ENCODE assay signal across 12 cellular contexts in genomic region chr12:104600790-104601739, GRCh38.
DNase-seq lines count a peak whose midpoint lies in the region; ATAC-seq and TF ChIP-seq lines count a peak whose summit lies in the region.
"Had no signal": no experiment of that assay in that cellular context is flagged by ENCODE, and none has a peak within 500 bp of the region (broad histone marks: within the 10 kb centered on the region; RNA-seq: fewer than 3 reads in every experiment).

No MANE protein-coding gene starts in this region.

- H3K27ac ChIP-seq in RWPE2 (ENCODE audit: poor library complexity, severe bottlenecking) (peak overlapping the region; percentile 95), spleen (peak overlapping the region in 7 of 8 donors; percentile 33 to 54 (median 51))
- H3K27ac ChIP-seq: foreskin keratinocyte had no signal

- peaks cover 36% of the 10 kb centered on the region for H3K36me3 Mint-ChIP-seq in T-helper 2 cell treated with Interferon-gamma antibody and Interleukin-4, amounts not matched to agents 5 μg/mL and 100 μg/mL, for 36 hours (ENCODE audit: low read depth)

- intact Hi-C loops in spleen (cut with DNase I; ENCODE audit: low total_unique reads) = no loop called here

- peaks cover 65% of the 10 kb centered on the region for H3K4me1 Mint-ChIP-seq in T-helper 2 cell treated with Interferon-gamma antibody and Interleukin-4, amounts not matched to agents 5 μg/mL and 100 μg/mL, for 36 hours (ENCODE audit: low read depth)

- H3K9me3 ChIP-seq in RWPE2 (ENCODE audit: severe bottlenecking) (no peaks in the 10 kb centered on the region), spleen (no peaks in the 10 kb centered on the region)
- H3K9me3 ChIP-seq: sigmoid colon had no signal

- H3K4me3 ChIP-seq in RWPE2 (ENCODE audit: severe bottlenecking) (no peak overlapping the region), spleen (no peak overlapping the region)
- H3K4me3 ChIP-seq: sigmoid colon had no signal

- no peak overlapping the region for H3K4me3 Mint-ChIP-seq in T-helper 2 cell treated with Interferon-gamma antibody and Interleukin-4, amounts not matched to agents 5 μg/mL and 100 μg/mL, for 36 hours

- TF ChIP-seq POLR2A in spleen (IDR thresholded peaks at IDR 0.05) = peak in 1 of 3 donors; percentile 10

- H3K4me1 ChIP-seq in RWPE2 (ENCODE audit: insufficient read depth, poor library complexity, severe bottlenecking) = peaks cover 32% of the 10 kb centered on the region
- H3K4me1 ChIP-seq in spleen = peaks cover 19 to 99% (median 65%) of the 10 kb centered on the region in 6 donors

- peak overlapping the region; percentile 37 for H3K27ac Mint-ChIP-seq in T-helper 2 cell treated with Interferon-gamma antibody and Interleukin-4, amounts not matched to agents 5 μg/mL and 100 μg/mL, for 36 hours

- no peaks in the 10 kb centered on the region for H3K36me3 ChIP-seq in RWPE2 (ENCODE audit: low read depth)
- peaks cover 0 to 17% (median 0%) of the 10 kb centered on the region in 6 donors for H3K36me3 ChIP-seq in spleen
- H3K36me3 ChIP-seq: sigmoid colon had no signal

- no peaks in the 10 kb centered on the region for H3K27me3 Mint-ChIP-seq in T-helper 2 cell treated with Interferon-gamma antibody and Interleukin-4, amounts not matched to agents 5 μg/mL and 100 μg/mL, for 36 hours (ENCODE audit: low read depth)

- DNase-seq in T-helper 2 cell treated with Interferon-gamma antibody and Interleukin-4, amounts not matched to agents 5 μg/mL and 100 μg/mL, for 36 hours (ENCODE audit: low spot score) = no peak
- DNase-seq in T-helper 2 cell = no peak
- DNase-seq in RWPE2 (ENCODE audit: low spot score) = no peak
- peak; percentile 39 for DNase-seq in iPS-NIHi11 (ENCODE audit: low spot score)
- no peak for DNase-seq in spleen
- no peak for DNase-seq in SHP77 treated with DMSO at 0.1 percent for 48 hours (lab: John Stamatoyannopoulos, UW)
- DNase-seq in NCI-H345 (lab: John Stamatoyannopoulos, UW) = no peak
- DNase-seq: foreskin keratinocyte, NCI-H526 treated with DMSO at 0.1 percent for 48 hours, sigmoid colon had no signal

- H3K27me3 ChIP-seq in RWPE2 (ENCODE audit: insufficient read depth, poor library complexity, severe bottlenecking) (no peaks in the 10 kb centered on the region), spleen (replicated peaks in 1 of 7) (no peaks in the 10 kb centered on the region)
- H3K27me3 ChIP-seq: foreskin keratinocyte, sigmoid colon had no signal

- WGBS in spleen, 5 donors = 76 to 87% (median 82%) methylated on average over 6 of the region's 6 CpGs

- no peaks in the 10 kb centered on the region for H3K9me3 Mint-ChIP-seq in T-helper 2 cell treated with Interferon-gamma antibody and Interleukin-4, amounts not matched to agents 5 μg/mL and 100 μg/mL, for 36 hours
- H3K9me3 Mint-ChIP-seq: neural crest cell had no signal

- ATAC-seq in RWPE2 (ENCODE audit: low read depth) = no peak
- no peak for ATAC-seq in GM21360 (IDR thresholded peaks at IDR 0.05; ENCODE audit: unreplicated experiment)
- ATAC-seq: foreskin keratinocyte had no signal

- no peak for TF ChIP-seq CTCF in RWPE2 (IDR thresholded peaks at IDR 0.05; ENCODE audit: poor library complexity, severe bottlenecking)
- TF ChIP-seq CTCF in spleen (IDR thresholded peaks at IDR 0.05 in 8 of 11, conservative IDR thresholded peaks at IDR 0.05 in 3 of 11) = no peak
